8 cellular contexts compared by ENCODE assay signal in the genomic region with DNA sequence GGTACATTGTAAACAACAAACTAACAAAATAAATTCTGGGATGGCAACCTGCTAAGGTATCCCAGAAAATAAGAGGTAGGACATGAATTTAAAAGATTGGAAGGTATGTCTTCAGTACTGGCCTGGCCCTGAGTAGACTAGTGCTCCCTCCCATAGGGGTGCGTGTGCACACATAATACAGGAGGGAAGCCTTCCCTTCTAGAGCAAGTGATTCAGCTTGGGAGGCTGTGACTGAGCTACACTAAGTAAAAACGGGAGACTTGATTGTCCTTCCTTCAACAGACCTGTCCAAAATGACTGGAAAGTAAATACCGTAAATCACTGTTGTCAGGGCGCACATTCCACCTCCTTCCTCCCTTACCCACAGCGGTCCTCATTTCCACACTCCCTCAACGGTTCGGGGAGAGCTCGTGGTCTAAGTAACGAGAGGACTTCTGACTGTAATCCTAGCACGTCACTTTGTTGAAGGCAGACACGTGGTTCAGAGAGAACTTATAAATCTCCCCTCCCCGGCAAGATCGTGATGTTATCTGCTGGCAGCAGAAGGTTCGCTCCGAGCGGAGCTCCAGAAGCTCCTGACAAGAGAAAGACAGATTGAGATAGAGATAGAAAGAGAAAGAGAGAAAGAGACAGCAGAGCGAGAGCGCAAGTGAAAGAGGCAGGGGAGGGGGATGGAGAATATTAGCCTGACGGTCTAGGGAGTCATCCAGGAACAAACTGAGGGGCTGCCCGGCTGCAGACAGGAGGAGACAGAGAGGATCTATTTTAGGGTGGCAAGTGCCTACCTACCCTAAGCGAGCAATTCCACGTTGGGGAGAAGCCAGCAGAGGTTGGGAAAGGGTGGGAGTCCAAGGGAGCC. TPM values are rescaled to one million over a fixed set of nuclear protein-coding genes. Genes with fewer than 3 reads are reported as not detected.
DNase-seq lines count a peak whose midpoint lies in the region; ATAC-seq, FAIRE-seq and TF ChIP-seq lines count a peak whose summit lies in the region.

A gene (plus strand): TSS at position 523 of the 859 bp plus-strand sequence. CDS start 1,366 bp downstream, outside the sequence.

- POLR2A ChIA-PET in PC-3 (lab: Charles Lee; ENCODE audit: unreplicated experiment), result interaction anchor here (0.5 to 2.3 kb wide), 12 partner anchors 12 to 1078 kb away, joined by 3 to 10 read pairs (median 4); no protein-coding TSS in a partner anchor

- H3K9me2 ChIP-seq in PC-3 (replicated peaks; ENCODE audit: low read length), result no peaks in the 10 kb centered on the region

- peak in 1 of 3 donors; percentile 50 for TF ChIP-seq POLR2A in spleen (IDR thresholded peaks at IDR 0.05)

- peaks cover 4% of the 10 kb centered on the region for H3F3A ChIP-seq in PC-3 (ENCODE audit: low read length, unreplicated experiment)

- peak within 1 kb of the TSS; percentile 78 for H3K4me3 ChIP-seq in PC-3 (ENCODE audit: low read length)
- H3K4me3 ChIP-seq in kidney (ENCODE audit: low read length in 2 of 2), result peak within 1 kb of the TSS; percentile 73 to 81
- peak within 1 kb of the TSS; percentile 44 to 79 (median 58) for H3K4me3 ChIP-seq in spleen

- H3K9me3 ChIP-seq in PC-3 (ENCODE audit: low read length) (no peaks in the 10 kb centered on the region), kidney (ENCODE audit: control insufficient read depth in 1 of 2, low read length in 2 of 2) (no peaks in the 10 kb centered on the region), spleen (no peaks in the 10 kb centered on the region)

- H3K9ac ChIP-seq in PC-3 (ENCODE audit: low read length) (peak within 1 kb of the TSS; percentile 94), kidney (ENCODE audit: low read length in 2 of 2) (peak within 1 kb of the TSS; percentile 49 to 81)

- H3K36me3 ChIP-seq in PC-3 (ENCODE audit: low read depth, low read length) (peaks cover 5% of the 10 kb centered on the region; the same call in 1 of the 2 replicates), kidney (ENCODE audit: control insufficient read depth in 1 of 2, insufficient read depth in 2 of 2, low read length in 2 of 2) (no peaks in the 10 kb centered on the region), spleen (no peaks in the 10 kb centered on the region)

- H2AFZ ChIP-seq in PC-3 (ENCODE audit: low read length), result peak within 1 kb of the TSS; percentile 42

- no peaks in the 10 kb centered on the region for H3K27me3 Mint-ChIP-seq in chondrocyte (ENCODE audit: low read depth)

- H3K4me1 Mint-ChIP-seq in chondrocyte (ENCODE audit: low read depth), result peaks cover 37% of the 10 kb centered on the region

- H3K27me3 ChIP-seq in PC-3 (ENCODE audit: low read length), result no peaks in the 10 kb centered on the region
- peaks cover 0 to 32% (median 6%) of the 10 kb centered on the region in 7 donors for H3K27me3 ChIP-seq in spleen (replicated peaks in 1 of 7)

- H3K4me2 ChIP-seq in PC-3 (ENCODE audit: low read length), result peak within 1 kb of the TSS; percentile 89

- H3K36me3 Mint-ChIP-seq in chondrocyte (ENCODE audit: low read depth), result peaks cover 5% of the 10 kb centered on the region

- H3K27ac Mint-ChIP-seq in chondrocyte (ENCODE audit: unreplicated experiment), result no peak within 1 kb of the TSS

- H3K9me3 Mint-ChIP-seq in chondrocyte (ENCODE audit: low read depth), result no peaks in the 10 kb centered on the region

- ATAC-seq in GM19351 (IDR thresholded peaks at IDR 0.05; ENCODE audit: unreplicated experiment) (peak; percentile 36), HG03354 (IDR thresholded peaks at IDR 0.05; ENCODE audit: poor library complexity, severe bottlenecking, unreplicated experiment) (peak; percentile 62), PC-3 (peak; percentile 51)

- WGBS in spleen, 5 donors, result 2 to 7% (median 4%) methylated on average over 22 of the region's 22 CpGs

- H3K27ac ChIP-seq in PC-3 (ENCODE audit: low read length) (peak within 1 kb of the TSS; percentile 84), kidney (ENCODE audit: low read depth in 2 of 2, low read length in 2 of 2) (peak within 1 kb of the TSS; percentile 37 to 78), spleen (peak within 1 kb of the TSS in 7 of 8 donors; percentile 18 to 81 (median 72))

- CTCF ChIA-PET in PC-3 (lab: Charles Lee), result interaction anchor here (0.8 to 3.4 kb wide), 3 partner anchors 46 to 722 kb away, joined by 3 to 14 read pairs (median 4); no protein-coding TSS in a partner anchor

- TSS peak; percentile 46 for BruUV-seq in PC-3 (replicated peaks; lab: Mats Ljungman, UMichigan)

- H3K79me2 ChIP-seq in PC-3 (ENCODE audit: low read length), result peaks cover 72% of the 10 kb centered on the region

- peak; percentile 34 for DNase-seq in CMK (ENCODE audit: low read depth)
- DNase-seq in PC-3, result peak; percentile 98
- no peak for DNase-seq in chondrocyte (ENCODE audit: low spot score)
- DNase-seq in kidney, result no peak
- DNase-seq in spleen, result no peak
- no peak for DNase-seq in COLO829 (ENCODE audit: low spot score)

- intact Hi-C loops in PC-3 (cut with micrococcal nuclease), result loop anchor here (1.0 to 10.0 kb wide), 9 partner anchors 192 to 972 kb away; no protein-coding TSS in a partner anchor
- intact Hi-C loops in kidney (cut with DNase I), result loop anchor here (10.0 kb wide), 1 partner anchor 170 kb away; no protein-coding TSS in a partner anchor
- intact Hi-C loops in spleen (cut with DNase I; ENCODE audit: low total_unique reads), result loop anchor here (10.0 kb wide), 1 partner anchor 180 kb away; no protein-coding TSS in a partner anchor

- H3K4me1 ChIP-seq in PC-3 (ENCODE audit: insufficient read depth, low read length) (peaks cover 27% of the 10 kb centered on the region), kidney (ENCODE audit: control insufficient read depth in 1 of 2, insufficient read depth in 1 of 2, low read depth in 1 of 2, low read length in 2 of 2) (peaks cover 0 to 7% of the 10 kb centered on the region in 2 donors), spleen (peaks cover 7 to 59% (median 48%) of the 10 kb centered on the region in 6 donors)

- peaks cover 24% of the 10 kb centered on the region for H4K20me1 ChIP-seq in PC-3 (ENCODE audit: low read length)

- FAIRE-seq in kidney (lab: Jason Lieb, UNC), result no peak

- no peak within 1 kb of the TSS for H3K4me3 Mint-ChIP-seq in chondrocyte (ENCODE audit: unreplicated experiment)

- TF ChIP-seq CTCF in PC-3 (conservative IDR thresholded peaks at IDR 0.05; ENCODE audit: low read depth, low read length) (peak; percentile 33; the same call in 1 of the 2 replicates), chondrocyte (IDR thresholded peaks at IDR 0.05) (peak; percentile 60), kidney (IDR thresholded peaks at IDR 0.05; ENCODE audit: borderline replicate concordance, extremely low read depth, insufficient read depth) (no peak), spleen (IDR thresholded peaks at IDR 0.05 in 8 of 11, conservative IDR thresholded peaks at IDR 0.05 in 3 of 11) (peak in 1 of 11 experiments; percentile 14)

RNA-seq across cellular contexts. Expression of the gene that starts here (rescaled TPM):
- 38.7 and 50.3 TPM in 2 replicates for total RNA-seq in PC-3 (2014; rRNA removed)
- 140 to 237 TPM (median 226 TPM) in 3 replicates for total RNA-seq in chondrocyte
- total RNA-seq in kidney, result 12.2 TPM
- polyA plus RNA-seq in kidney (ENCODE audit: insufficient read depth, low read depth, low replicate concordance), result 1.4 TPM
- 1 to 10 TPM; 1.2 to 5.5 (median 3.7) TPM for total RNA-seq in spleen
- polyA plus RNA-seq in spleen, result under 1 TPM; 0.24 to 0.65 (median 0.61) TPM

Comparison
In these comparisons a context has a peak if more than half of its experiments do, and no peak if none do; other contexts are left out.
1. DNase-seq: peak in CMK (single experiment) and PC-3 (single experiment); none in chondrocyte (single experiment), kidney (single experiment), spleen (single experiment) and COLO829 (single experiment).
2. Peak in every context shown above with its lines, with median percentiles within 50 percentile points of each other: ATAC-seq, H3K27ac ChIP-seq and H3K4me3 ChIP-seq.